20 cellular contexts compared by ENCODE assay signal in the genomic region with DNA sequence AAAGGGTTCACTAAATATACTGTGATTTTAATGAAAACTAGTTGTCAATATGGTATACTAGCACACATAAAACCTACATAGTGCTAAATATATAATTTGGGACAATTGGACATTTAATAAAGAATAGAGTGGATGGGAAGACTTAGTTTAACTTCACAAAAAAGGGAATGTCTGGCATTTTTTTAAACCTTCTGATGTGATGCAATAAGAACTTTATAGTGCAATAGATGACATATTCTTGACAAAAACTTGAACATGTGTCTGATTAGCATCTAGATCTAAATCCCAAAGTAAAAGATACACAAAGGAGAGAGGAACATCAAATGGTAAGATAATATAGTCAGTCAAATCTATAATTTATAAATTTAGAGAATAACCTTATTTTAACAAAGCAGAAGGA.
"Had no signal": no experiment of that assay in that cellular context is flagged by ENCODE, and none has a peak within 500 bp of the region (broad histone marks: within the 10 kb centered on the region; RNA-seq: fewer than 3 reads in every experiment).

No MANE protein-coding gene starts in this region.

- H3K4me3 Mint-ChIP-seq: immature natural killer cell; naive thymus-derived CD8-positive, alpha-beta T cell; nephron progenitor cell; stimulated activated naive CD8-positive, alpha-beta T cell treated with anti-CD3 and anti-CD28 coated beads, Interleukin-15, amount 100 ng/mL, for 72 hours had no signal

- H3K36me3 Mint-ChIP-seq: immature natural killer cell had no signal

- H3K4me3 ChIP-seq: dorsolateral prefrontal cortex, lower lobe of right lung, psoas muscle, skin epidermis, suprapubic skin, transverse colon, vagina had no signal

- DNase-seq: cortex of kidney; dorsolateral prefrontal cortex; effector CD4-positive, alpha-beta T cell; hypothalamus; immature natural killer cell; left ventricle myocardium superior; lower lobe of right lung; naive thymus-derived CD8-positive, alpha-beta T cell; nephron progenitor cell; nucleus accumbens; psoas muscle; right cardiac atrium; stimulated activated CD4-positive, alpha-beta T cell treated with anti-CD3 and anti-CD28 coated beads, Interleukin-15, amount 100 ng/mL, for 24 hours; stimulated activated CD4-positive, alpha-beta T cell treated with anti-CD3 and anti-CD28 coated beads, Interleukin-2, amount 100 ng/mL, for 48 hours; stimulated activated naive CD4-positive, alpha-beta T cell; stimulated activated naive CD8-positive, alpha-beta T cell treated with anti-CD3 and anti-CD28 coated beads, Interleukin-15, amount 100 ng/mL, for 72 hours; transverse colon had no signal

- H3K4me1 ChIP-seq: lower lobe of right lung, psoas muscle, suprapubic skin, transverse colon, vagina had no signal

- H3K36me3 ChIP-seq: lower lobe of right lung, suprapubic skin, transverse colon, vagina had no signal

- H3K27ac Mint-ChIP-seq: immature natural killer cell; naive thymus-derived CD8-positive, alpha-beta T cell; nephron progenitor cell; stimulated activated naive CD8-positive, alpha-beta T cell treated with anti-CD3 and anti-CD28 coated beads, Interleukin-15, amount 100 ng/mL, for 72 hours had no signal

- H3K27me3 ChIP-seq: dorsolateral prefrontal cortex, suprapubic skin, transverse colon, vagina had no signal

- H3K27ac ChIP-seq: lower lobe of right lung, psoas muscle, skin epidermis, suprapubic skin, transverse colon, vagina had no signal

- H3K9me3 ChIP-seq: lower lobe of right lung, psoas muscle, vagina had no signal

- ATAC-seq: left ventricle myocardium superior; lower lobe of right lung; naive thymus-derived CD8-positive, alpha-beta T cell; psoas muscle; right cardiac atrium; stimulated activated naive CD8-positive, alpha-beta T cell treated with anti-CD3 and anti-CD28 coated beads, Interleukin-15, amount 100 ng/mL, for 72 hours had no signal

- H3K27me3 Mint-ChIP-seq: naive thymus-derived CD8-positive, alpha-beta T cell; stimulated activated naive CD8-positive, alpha-beta T cell treated with anti-CD3 and anti-CD28 coated beads, Interleukin-15, amount 100 ng/mL, for 72 hours had no signal

- H3K4me1 Mint-ChIP-seq: immature natural killer cell; naive thymus-derived CD8-positive, alpha-beta T cell; nephron progenitor cell; stimulated activated naive CD8-positive, alpha-beta T cell treated with anti-CD3 and anti-CD28 coated beads, Interleukin-15, amount 100 ng/mL, for 72 hours had no signal
